ENCODE assay signal across 1 cellular context in genomic region chr19:34677386-34678084, GRCh38.
TF ChIP-seq lines count a peak whose summit lies in the region.

Gene ZNF302 (plus strand): TSS chr19:34677678. CDS start chr19:34678805, 1,127 bp downstream.

TF ChIP-seq in WTC11, 78 proteins besides CTCF, POLR2A, EP300 and RAD21 (continued from another document and continues in another):
- TF ChIP-seq, protein P1, sequence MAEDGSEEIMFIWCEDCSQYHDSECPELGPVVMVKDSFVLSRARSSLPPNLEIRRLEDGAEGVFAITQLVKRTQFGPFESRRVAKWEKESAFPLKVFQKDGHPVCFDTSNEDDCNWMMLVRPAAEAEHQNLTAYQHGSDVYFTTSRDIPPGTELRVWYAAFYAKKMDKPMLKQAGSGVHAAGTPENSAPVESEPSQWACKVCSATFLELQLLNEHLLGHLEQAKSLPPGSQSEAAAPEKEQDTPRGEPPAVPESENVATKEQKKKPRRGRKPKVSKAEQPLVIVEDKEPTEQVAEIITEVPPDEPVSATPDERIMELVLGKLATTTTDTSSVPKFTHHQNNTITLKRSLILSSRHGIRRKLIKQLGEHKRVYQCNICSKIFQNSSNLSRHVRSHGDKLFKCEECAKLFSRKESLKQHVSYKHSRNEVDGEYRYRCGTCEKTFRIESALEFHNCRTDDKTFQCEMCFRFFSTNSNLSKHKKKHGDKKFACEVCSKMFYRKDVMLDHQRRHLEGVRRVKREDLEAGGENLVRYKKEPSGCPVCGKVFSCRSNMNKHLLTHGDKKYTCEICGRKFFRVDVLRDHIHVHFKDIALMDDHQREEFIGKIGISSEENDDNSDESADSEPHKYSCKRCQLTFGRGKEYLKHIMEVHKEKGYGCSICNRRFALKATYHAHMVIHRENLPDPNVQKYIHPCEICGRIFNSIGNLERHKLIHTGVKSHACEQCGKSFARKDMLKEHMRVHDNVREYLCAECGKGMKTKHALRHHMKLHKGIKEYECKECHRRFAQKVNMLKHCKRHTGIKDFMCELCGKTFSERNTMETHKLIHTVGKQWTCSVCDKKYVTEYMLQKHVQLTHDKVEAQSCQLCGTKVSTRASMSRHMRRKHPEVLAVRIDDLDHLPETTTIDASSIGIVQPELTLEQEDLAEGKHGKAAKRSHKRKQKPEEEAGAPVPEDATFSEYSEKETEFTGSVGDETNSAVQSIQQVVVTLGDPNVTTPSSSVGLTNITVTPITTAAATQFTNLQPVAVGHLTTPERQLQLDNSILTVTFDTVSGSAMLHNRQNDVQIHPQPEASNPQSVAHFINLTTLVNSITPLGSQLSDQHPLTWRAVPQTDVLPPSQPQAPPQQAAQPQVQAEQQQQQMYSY (CRISPR knock-in tag; IDR thresholded peaks at IDR 0.05): peak; percentile 84
- TF ChIP-seq ZBTB43 (CRISPR knock-in tag; IDR thresholded peaks at IDR 0.05): no peak
- TF ChIP-seq, protein P2, sequence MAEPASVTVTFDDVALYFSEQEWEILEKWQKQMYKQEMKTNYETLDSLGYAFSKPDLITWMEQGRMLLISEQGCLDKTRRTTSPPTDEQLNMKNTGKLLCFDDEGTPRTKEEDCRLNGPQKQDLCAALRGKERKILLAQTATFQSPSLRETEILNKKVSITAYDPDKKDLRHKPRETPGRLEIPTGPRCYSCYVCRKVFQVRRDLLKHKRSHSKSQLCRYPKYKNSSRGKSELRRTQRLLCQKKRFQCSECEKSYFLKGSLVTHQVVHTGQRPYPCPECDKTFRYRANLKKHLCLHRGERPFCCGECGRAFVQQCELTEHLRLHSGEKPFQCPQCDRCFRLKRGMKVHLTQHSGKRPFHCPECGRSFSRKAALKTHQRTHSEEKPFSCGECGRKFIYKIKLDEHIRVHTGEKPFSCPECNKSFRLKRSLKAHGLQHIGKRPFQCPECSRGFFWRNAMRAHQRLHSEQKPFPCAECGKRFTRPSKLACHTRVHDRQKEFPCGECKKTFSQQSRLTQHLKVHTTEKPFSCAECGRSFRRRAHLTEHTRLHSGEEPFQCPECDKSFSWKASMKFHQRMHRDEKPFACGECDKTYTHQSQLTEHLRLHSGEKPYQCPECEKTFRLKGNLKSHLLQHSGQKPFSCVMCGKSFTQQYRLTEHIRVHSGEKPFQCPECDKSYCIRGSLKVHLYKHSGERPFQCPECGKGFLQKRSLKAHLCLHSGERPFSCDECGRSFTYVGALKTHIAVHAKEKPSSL (CRISPR knock-in tag; conservative IDR thresholded peaks at IDR 0.05): no peak
- peak; percentile 79; the same call in 1 of the 2 replicates for TF ChIP-seq SMAD3 (CRISPR knock-in tag; IDR thresholded peaks at IDR 0.05; ENCODE audit: borderline replicate concordance)
- TF ChIP-seq TEAD4 (CRISPR knock-in tag; IDR thresholded peaks at IDR 0.05): no peak
- TF ChIP-seq CREB1 (CRISPR knock-in tag; IDR thresholded peaks at IDR 0.05): 0 out of 2 replicates have a peak, but pooled peaks have one; percentile 30
- no peak for TF ChIP-seq TP53 (CRISPR knock-in tag; IDR thresholded peaks at IDR 0.05)
- TF ChIP-seq ZNF423 (CRISPR knock-in tag; IDR thresholded peaks at IDR 0.05): no peak
- TF ChIP-seq, protein P3, sequence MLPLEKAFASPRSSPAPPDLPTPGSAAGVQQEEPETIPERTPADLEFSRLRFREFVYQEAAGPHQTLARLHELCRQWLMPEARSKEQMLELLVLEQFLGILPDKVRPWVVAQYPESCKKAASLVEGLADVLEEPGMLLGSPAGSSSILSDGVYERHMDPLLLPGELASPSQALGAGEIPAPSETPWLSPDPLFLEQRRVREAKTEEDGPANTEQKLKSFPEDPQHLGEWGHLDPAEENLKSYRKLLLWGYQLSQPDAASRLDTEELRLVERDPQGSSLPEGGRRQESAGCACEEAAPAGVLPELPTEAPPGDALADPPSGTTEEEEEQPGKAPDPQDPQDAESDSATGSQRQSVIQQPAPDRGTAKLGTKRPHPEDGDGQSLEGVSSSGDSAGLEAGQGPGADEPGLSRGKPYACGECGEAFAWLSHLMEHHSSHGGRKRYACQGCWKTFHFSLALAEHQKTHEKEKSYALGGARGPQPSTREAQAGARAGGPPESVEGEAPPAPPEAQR (CRISPR knock-in tag; IDR thresholded peaks at IDR 0.05): no peak
- no peak for TF ChIP-seq ZNF263 (CRISPR knock-in tag; IDR thresholded peaks at IDR 0.05; ENCODE audit: low read depth)
- 0 out of 2 replicates have a peak, but pooled peaks have one; percentile 36 for TF ChIP-seq ZNF219 (CRISPR knock-in tag; IDR thresholded peaks at IDR 0.05; ENCODE audit: borderline replicate concordance)
- TF ChIP-seq OVOL2 (CRISPR knock-in tag; IDR thresholded peaks at IDR 0.05; ENCODE audit: borderline replicate concordance): no peak
- peak; percentile 71; the same call in 1 of the 2 replicates for TF ChIP-seq ZNF232 (CRISPR knock-in tag; IDR thresholded peaks at IDR 0.05)
- TF ChIP-seq, protein P4, sequence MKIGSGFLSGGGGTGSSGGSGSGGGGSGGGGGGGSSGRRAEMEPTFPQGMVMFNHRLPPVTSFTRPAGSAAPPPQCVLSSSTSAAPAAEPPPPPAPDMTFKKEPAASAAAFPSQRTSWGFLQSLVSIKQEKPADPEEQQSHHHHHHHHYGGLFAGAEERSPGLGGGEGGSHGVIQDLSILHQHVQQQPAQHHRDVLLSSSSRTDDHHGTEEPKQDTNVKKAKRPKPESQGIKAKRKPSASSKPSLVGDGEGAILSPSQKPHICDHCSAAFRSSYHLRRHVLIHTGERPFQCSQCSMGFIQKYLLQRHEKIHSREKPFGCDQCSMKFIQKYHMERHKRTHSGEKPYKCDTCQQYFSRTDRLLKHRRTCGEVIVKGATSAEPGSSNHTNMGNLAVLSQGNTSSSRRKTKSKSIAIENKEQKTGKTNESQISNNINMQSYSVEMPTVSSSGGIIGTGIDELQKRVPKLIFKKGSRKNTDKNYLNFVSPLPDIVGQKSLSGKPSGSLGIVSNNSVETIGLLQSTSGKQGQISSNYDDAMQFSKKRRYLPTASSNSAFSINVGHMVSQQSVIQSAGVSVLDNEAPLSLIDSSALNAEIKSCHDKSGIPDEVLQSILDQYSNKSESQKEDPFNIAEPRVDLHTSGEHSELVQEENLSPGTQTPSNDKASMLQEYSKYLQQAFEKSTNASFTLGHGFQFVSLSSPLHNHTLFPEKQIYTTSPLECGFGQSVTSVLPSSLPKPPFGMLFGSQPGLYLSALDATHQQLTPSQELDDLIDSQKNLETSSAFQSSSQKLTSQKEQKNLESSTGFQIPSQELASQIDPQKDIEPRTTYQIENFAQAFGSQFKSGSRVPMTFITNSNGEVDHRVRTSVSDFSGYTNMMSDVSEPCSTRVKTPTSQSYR (CRISPR knock-in tag; IDR thresholded peaks at IDR 0.05): 0 out of 2 replicates have a peak, but pooled peaks have one; percentile 11
- peak; percentile 36; the same call in 1 of the 2 replicates for TF ChIP-seq NFE2L1 (CRISPR knock-in tag; IDR thresholded peaks at IDR 0.05)
- peak; percentile 90 for TF ChIP-seq FOXP1 (CRISPR knock-in tag; IDR thresholded peaks at IDR 0.05; ENCODE audit: borderline replicate concordance)
- TF ChIP-seq MYBL2 (CRISPR knock-in tag; IDR thresholded peaks at IDR 0.05): 0 out of 2 replicates have a peak, but pooled peaks have one; percentile 48
- no peak for TF ChIP-seq MXD4 (CRISPR knock-in tag; IDR thresholded peaks at IDR 0.05; ENCODE audit: borderline replicate concordance)
- no peak for TF ChIP-seq HMGA2 (CRISPR knock-in tag; IDR thresholded peaks at IDR 0.05)
- TF ChIP-seq, protein P5, sequence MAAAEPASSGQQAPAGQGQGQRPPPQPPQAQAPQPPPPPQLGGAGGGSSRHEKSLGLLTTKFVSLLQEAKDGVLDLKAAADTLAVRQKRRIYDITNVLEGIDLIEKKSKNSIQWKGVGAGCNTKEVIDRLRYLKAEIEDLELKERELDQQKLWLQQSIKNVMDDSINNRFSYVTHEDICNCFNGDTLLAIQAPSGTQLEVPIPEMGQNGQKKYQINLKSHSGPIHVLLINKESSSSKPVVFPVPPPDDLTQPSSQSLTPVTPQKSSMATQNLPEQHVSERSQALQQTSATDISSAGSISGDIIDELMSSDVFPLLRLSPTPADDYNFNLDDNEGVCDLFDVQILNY (CRISPR knock-in tag; IDR thresholded peaks at IDR 0.05): 0 out of 2 replicates have a peak, but pooled peaks have one; percentile 30
- TF ChIP-seq FOXP4 (CRISPR knock-in tag; IDR thresholded peaks at IDR 0.05): no peak
- peak; percentile 60; the same call in 1 of the 2 replicates for TF ChIP-seq SP1 (CRISPR knock-in tag; conservative IDR thresholded peaks at IDR 0.05)
- TF ChIP-seq E2F4 (CRISPR knock-in tag; IDR thresholded peaks at IDR 0.05; ENCODE audit: borderline replicate concordance, low read depth): 0 out of 2 replicates have a peak, but pooled peaks have one; percentile 49
- TF ChIP-seq, protein P6, sequence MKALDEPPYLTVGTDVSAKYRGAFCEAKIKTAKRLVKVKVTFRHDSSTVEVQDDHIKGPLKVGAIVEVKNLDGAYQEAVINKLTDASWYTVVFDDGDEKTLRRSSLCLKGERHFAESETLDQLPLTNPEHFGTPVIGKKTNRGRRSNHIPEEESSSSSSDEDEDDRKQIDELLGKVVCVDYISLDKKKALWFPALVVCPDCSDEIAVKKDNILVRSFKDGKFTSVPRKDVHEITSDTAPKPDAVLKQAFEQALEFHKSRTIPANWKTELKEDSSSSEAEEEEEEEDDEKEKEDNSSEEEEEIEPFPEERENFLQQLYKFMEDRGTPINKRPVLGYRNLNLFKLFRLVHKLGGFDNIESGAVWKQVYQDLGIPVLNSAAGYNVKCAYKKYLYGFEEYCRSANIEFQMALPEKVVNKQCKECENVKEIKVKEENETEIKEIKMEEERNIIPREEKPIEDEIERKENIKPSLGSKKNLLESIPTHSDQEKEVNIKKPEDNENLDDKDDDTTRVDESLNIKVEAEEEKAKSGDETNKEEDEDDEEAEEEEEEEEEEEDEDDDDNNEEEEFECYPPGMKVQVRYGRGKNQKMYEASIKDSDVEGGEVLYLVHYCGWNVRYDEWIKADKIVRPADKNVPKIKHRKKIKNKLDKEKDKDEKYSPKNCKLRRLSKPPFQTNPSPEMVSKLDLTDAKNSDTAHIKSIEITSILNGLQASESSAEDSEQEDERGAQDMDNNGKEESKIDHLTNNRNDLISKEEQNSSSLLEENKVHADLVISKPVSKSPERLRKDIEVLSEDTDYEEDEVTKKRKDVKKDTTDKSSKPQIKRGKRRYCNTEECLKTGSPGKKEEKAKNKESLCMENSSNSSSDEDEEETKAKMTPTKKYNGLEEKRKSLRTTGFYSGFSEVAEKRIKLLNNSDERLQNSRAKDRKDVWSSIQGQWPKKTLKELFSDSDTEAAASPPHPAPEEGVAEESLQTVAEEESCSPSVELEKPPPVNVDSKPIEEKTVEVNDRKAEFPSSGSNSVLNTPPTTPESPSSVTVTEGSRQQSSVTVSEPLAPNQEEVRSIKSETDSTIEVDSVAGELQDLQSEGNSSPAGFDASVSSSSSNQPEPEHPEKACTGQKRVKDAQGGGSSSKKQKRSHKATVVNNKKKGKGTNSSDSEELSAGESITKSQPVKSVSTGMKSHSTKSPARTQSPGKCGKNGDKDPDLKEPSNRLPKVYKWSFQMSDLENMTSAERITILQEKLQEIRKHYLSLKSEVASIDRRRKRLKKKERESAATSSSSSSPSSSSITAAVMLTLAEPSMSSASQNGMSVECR (CRISPR knock-in tag; IDR thresholded peaks at IDR 0.05; ENCODE audit: borderline replicate concordance): peak; percentile 91; the same call in 1 of the 2 replicates
- TF ChIP-seq ZNF138 (CRISPR knock-in tag; conservative IDR thresholded peaks at IDR 0.05): 0 out of 2 replicates have a peak, but pooled peaks have one; percentile 19
- TF ChIP-seq NFYB (CRISPR knock-in tag; conservative IDR thresholded peaks at IDR 0.05; ENCODE audit: low read depth): peak; percentile 21; the same call in 1 of the 2 replicates
- peak; percentile 79 for TF ChIP-seq HMGXB4 (CRISPR knock-in tag; IDR thresholded peaks at IDR 0.05)
